Comparison of ENCODE assay signal across 1 cellular context in the genomic region with DNA sequence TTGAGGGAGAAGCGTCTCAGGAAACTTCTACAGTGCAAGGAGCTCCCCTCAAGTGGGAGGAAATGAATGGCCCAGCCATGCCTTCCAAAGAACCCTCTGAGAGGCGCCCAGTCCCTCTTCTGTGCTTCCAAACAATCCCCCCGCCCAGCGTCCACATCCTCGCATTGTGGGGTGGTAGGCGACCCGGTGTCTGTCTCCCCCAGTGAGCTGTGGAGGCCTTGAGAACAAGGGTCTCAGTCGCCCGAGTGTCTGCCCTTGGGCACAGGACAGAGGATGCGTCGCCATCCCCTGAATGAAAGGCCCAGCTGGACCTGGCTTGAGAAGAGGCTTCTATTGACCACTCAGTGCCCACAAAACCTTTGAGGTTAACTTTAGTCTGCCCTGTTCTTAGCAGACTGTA.
TF ChIP-seq lines count a peak whose summit lies in the region.

No MANE protein-coding gene starts in this region.

TF ChIP-seq in GM12878, 131 proteins besides CTCF, POLR2A, EP300 and RAD21 (continued from another document):
- TF ChIP-seq, protein P1, sequence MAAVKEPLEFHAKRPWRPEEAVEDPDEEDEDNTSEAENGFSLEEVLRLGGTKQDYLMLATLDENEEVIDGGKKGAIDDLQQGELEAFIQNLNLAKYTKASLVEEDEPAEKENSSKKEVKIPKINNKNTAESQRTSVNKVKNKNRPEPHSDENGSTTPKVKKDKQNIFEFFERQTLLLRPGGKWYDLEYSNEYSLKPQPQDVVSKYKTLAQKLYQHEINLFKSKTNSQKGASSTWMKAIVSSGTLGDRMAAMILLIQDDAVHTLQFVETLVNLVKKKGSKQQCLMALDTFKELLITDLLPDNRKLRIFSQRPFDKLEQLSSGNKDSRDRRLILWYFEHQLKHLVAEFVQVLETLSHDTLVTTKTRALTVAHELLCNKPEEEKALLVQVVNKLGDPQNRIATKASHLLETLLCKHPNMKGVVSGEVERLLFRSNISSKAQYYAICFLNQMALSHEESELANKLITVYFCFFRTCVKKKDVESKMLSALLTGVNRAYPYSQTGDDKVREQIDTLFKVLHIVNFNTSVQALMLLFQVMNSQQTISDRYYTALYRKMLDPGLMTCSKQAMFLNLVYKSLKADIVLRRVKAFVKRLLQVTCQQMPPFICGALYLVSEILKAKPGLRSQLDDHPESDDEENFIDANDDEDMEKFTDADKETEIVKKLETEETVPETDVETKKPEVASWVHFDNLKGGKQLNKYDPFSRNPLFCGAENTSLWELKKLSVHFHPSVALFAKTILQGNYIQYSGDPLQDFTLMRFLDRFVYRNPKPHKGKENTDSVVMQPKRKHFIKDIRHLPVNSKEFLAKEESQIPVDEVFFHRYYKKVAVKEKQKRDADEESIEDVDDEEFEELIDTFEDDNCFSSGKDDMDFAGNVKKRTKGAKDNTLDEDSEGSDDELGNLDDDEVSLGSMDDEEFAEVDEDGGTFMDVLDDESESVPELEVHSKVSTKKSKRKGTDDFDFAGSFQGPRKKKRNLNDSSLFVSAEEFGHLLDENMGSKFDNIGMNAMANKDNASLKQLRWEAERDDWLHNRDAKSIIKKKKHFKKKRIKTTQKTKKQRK (IDR thresholded peaks at IDR 0.05; ENCODE audit: low read depth, low read length), result no peak
- TF ChIP-seq NR2C2 (IDR thresholded peaks at IDR 0.05; ENCODE audit: borderline replicate concordance, control insufficient read depth, insufficient read length, low read depth) (no peak), MEF2A (IDR thresholded peaks at IDR 0.05; ENCODE audit: insufficient read depth, low read depth, low read length) (no peak), NR2C1 (IDR thresholded peaks at IDR 0.05) (no peak), STAT3 (IDR thresholded peaks at IDR 0.05; ENCODE audit: low read depth, low read length) (no peak), IKZF2 (IDR thresholded peaks at IDR 0.05) (no peak), CHD4 (IDR thresholded peaks at IDR 0.05) (no peak), EGR1 (IDR thresholded peaks at IDR 0.05; ENCODE audit: borderline replicate concordance in 1 of 2, low read depth in 2 of 2, low read length in 2 of 2) (no peak), NFIC (IDR thresholded peaks at IDR 0.05; ENCODE audit: low read depth, low read length) (no peak)
- TF ChIP-seq, protein P2, sequence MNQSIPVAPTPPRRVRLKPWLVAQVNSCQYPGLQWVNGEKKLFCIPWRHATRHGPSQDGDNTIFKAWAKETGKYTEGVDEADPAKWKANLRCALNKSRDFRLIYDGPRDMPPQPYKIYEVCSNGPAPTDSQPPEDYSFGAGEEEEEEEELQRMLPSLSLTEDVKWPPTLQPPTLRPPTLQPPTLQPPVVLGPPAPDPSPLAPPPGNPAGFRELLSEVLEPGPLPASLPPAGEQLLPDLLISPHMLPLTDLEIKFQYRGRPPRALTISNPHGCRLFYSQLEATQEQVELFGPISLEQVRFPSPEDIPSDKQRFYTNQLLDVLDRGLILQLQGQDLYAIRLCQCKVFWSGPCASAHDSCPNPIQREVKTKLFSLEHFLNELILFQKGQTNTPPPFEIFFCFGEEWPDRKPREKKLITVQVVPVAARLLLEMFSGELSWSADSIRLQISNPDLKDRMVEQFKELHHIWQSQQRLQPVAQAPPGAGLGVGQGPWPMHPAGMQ (IDR thresholded peaks at IDR 0.05; ENCODE audit: borderline replicate concordance), result no peak
- TF ChIP-seq, protein P3, sequence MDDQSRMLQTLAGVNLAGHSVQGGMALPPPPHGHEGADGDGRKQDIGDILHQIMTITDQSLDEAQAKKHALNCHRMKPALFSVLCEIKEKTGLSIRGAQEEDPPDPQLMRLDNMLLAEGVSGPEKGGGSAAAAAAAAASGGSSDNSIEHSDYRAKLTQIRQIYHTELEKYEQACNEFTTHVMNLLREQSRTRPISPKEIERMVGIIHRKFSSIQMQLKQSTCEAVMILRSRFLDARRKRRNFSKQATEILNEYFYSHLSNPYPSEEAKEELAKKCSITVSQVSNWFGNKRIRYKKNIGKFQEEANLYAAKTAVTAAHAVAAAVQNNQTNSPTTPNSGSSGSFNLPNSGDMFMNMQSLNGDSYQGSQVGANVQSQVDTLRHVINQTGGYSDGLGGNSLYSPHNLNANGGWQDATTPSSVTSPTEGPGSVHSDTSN (IDR thresholded peaks at IDR 0.05; ENCODE audit: insufficient replicate concordance, low read depth, low read length), result no peak
